8 cellular contexts compared by ENCODE assay signal in the genomic region with DNA sequence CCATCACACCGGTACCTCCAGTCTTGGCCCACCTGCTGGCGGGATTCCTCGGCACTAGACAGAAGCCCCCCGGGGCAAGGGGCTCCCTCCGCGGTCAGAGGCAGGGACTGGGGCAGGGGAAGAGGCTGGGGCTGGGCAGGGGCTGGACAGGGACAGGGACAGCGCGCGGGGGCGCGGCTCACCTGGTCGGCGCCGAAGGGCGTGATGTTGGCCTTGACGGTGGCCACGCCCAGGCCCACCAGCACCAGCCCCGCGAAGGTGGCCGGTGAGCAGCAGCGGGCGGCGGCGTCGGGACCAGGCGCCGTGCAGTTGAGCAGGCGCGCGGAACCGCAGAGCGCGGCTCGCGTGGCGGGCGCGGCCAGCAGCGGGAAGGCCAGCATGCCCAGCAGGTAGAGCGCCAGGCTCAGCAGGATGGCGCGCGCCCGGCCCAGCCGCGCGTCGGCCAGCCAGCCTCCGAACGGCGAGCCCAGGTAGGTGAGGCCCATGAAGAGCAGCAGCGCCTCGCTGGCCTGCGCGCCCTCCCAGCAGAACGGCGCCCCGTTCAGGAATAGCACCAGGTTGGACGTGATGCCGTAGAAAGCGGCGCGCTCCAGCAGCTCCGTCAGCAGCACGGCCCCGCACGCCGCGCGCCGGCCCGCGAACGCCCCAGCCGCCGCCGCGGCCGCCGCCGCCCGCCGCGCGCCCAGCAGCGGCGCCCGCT. TPM values are rescaled to one million over a fixed set of nuclear protein-coding genes. Genes with fewer than 3 reads are reported as not detected.
DNase-seq lines count a peak whose midpoint lies in the region; ATAC-seq and TF ChIP-seq lines count a peak whose summit lies in the region.

No MANE protein-coding gene starts in this region.

- intact Hi-C loops in Caco-2 (cut with micrococcal nuclease; ENCODE audit: unreplicated experiment) = loop anchor here (5.0 kb wide), 1 partner anchor 84 kb away; no protein-coding TSS in a partner anchor

- H3K9me3 ChIP-seq in Caco-2 = no peaks in the 10 kb centered on the region

- TF ChIP-seq CTCF in Caco-2 (IDR thresholded peaks at IDR 0.05; ENCODE audit: insufficient read depth in 1 of 2, low read depth in 1 of 2, low read length in 1 of 2, severe bottlenecking in 1 of 2, unreplicated experiment in 1 of 2) (no peak), endothelial cell (IDR thresholded peaks at IDR 0.05; ENCODE audit: unreplicated experiment) (no peak)

- CTCF ChIA-PET in Caco-2 (lab: Charles Lee) = no interaction called here

- H3K4me3 Mint-ChIP-seq in Caco-2 (ENCODE audit: unreplicated experiment) (peak overlapping the region; percentile 75), endothelial cell (ENCODE audit: unreplicated experiment) (peak overlapping the region; percentile 85)
- H3K4me3 Mint-ChIP-seq in naive thymus-derived CD8-positive, alpha-beta T cell = peak overlapping the region; percentile 66 to 88 (median 80)

- DNase-seq in Caco-2 = peak; percentile 58 to 62
- DNase-seq in endothelial cell (ENCODE audit: low spot score) = peak; percentile 8
- peak in 2 of 10 donors; percentile 2 to 15 for DNase-seq in naive thymus-derived CD8-positive, alpha-beta T cell
- no peak for DNase-seq in DMS79 (lab: John Stamatoyannopoulos, UW)
- no peak for DNase-seq in AG08395 (ENCODE audit: low spot score)

- peaks cover 6% of the 10 kb centered on the region; the same call in 1 of the 2 replicates for H3K4me1 ChIP-seq in Caco-2

- H3K9me3 Mint-ChIP-seq in Caco-2 (ENCODE audit: unreplicated experiment) (no peaks in the 10 kb centered on the region), endothelial cell (ENCODE audit: unreplicated experiment) (peaks cover 28% of the 10 kb centered on the region)
- H3K9me3 Mint-ChIP-seq in naive thymus-derived CD8-positive, alpha-beta T cell = peaks cover 0 to 11% (median 0%) of the 10 kb centered on the region in 9 donors

- H3K27me3 Mint-ChIP-seq in Caco-2 (ENCODE audit: insufficient read depth, unreplicated experiment) (no peaks in the 10 kb centered on the region), endothelial cell (ENCODE audit: unreplicated experiment) (peaks cover 6% of the 10 kb centered on the region)
- H3K27me3 Mint-ChIP-seq in naive thymus-derived CD8-positive, alpha-beta T cell = peaks cover 0 to 2% (median 0%) of the 10 kb centered on the region in 5 donors

- peaks cover 8% of the 10 kb centered on the region for H3K4me1 Mint-ChIP-seq in Caco-2 (ENCODE audit: low read depth, unreplicated experiment)
- H3K4me1 Mint-ChIP-seq in endothelial cell (ENCODE audit: unreplicated experiment) = peaks cover 12% of the 10 kb centered on the region
- H3K4me1 Mint-ChIP-seq in naive thymus-derived CD8-positive, alpha-beta T cell = peaks cover 18 to 54% (median 35%) of the 10 kb centered on the region in 4 donors

- H3K4me3 ChIP-seq in Caco-2 (ENCODE audit: low read depth, low read length) = peak overlapping the region; percentile 98

- BruUV-seq in Caco-2 (replicated peaks; lab: Mats Ljungman, UMichigan) = no TSS peak

- POLR2A ChIA-PET in Caco-2 (lab: Charles Lee) = interaction anchor here (0.6 kb wide), 1 partner anchor 190 kb away, joined by 7 read pairs; no protein-coding TSS in a partner anchor
- POLR2A ChIA-PET in naive thymus-derived CD8-positive, alpha-beta T cell (lab: Charles Lee) = no interaction called here

- ATAC-seq in GM19351 (IDR thresholded peaks at IDR 0.05; ENCODE audit: unreplicated experiment) = peak; percentile 29
- peak; percentile 3 for ATAC-seq in HG03342 (IDR thresholded peaks at IDR 0.05; ENCODE audit: unreplicated experiment)
- ATAC-seq in SK-N-SH treated with all-trans-retinoic acid at 6 μM for 48 hours = peak; percentile 14
- peak in 1 of 2 donors; percentile 32 for ATAC-seq in naive thymus-derived CD8-positive, alpha-beta T cell

- H3K36me3 Mint-ChIP-seq in Caco-2 (ENCODE audit: insufficient read depth, unreplicated experiment) (peaks cover 26% of the 10 kb centered on the region), endothelial cell (ENCODE audit: low read depth, unreplicated experiment) (peaks cover 4% of the 10 kb centered on the region)
- H3K36me3 Mint-ChIP-seq in naive thymus-derived CD8-positive, alpha-beta T cell = peaks cover 0 to 13% (median 3%) of the 10 kb centered on the region in 3 donors

- H3K27me3 ChIP-seq in Caco-2 (replicated peaks; ENCODE audit: control insufficient read depth, insufficient read depth, low read length) = no peaks in the 10 kb centered on the region

- H3K27ac Mint-ChIP-seq in Caco-2 (ENCODE audit: unreplicated experiment) = peak overlapping the region; percentile 46
- H3K27ac Mint-ChIP-seq in endothelial cell (ENCODE audit: unreplicated experiment) = no peak overlapping the region
- peak overlapping the region in 5 of 10 donors; percentile 75 to 87 (median 80) for H3K27ac Mint-ChIP-seq in naive thymus-derived CD8-positive, alpha-beta T cell

- H3K36me3 ChIP-seq in Caco-2 (ENCODE audit: control insufficient read depth, insufficient read depth, low read length) = no peaks in the 10 kb centered on the region

TF ChIP-seq in SK-N-SH treated with all-trans-retinoic acid at 6 μM for 48 hours, 23 proteins besides CTCF, POLR2A, EP300 and RAD21:
- TF ChIP-seq ZFP3 (CRISPR knock-in tag; IDR thresholded peaks at IDR 0.05) (no peak), TOX (CRISPR knock-in tag; IDR thresholded peaks at IDR 0.05; ENCODE audit: borderline replicate concordance) (no peak), ZNF565 (CRISPR knock-in tag; conservative IDR thresholded peaks at IDR 0.05; ENCODE audit: low read depth) (no peak), GLIS3 (CRISPR knock-in tag; IDR thresholded peaks at IDR 0.05) (no peak)
- TF ChIP-seq, protein P1, sequence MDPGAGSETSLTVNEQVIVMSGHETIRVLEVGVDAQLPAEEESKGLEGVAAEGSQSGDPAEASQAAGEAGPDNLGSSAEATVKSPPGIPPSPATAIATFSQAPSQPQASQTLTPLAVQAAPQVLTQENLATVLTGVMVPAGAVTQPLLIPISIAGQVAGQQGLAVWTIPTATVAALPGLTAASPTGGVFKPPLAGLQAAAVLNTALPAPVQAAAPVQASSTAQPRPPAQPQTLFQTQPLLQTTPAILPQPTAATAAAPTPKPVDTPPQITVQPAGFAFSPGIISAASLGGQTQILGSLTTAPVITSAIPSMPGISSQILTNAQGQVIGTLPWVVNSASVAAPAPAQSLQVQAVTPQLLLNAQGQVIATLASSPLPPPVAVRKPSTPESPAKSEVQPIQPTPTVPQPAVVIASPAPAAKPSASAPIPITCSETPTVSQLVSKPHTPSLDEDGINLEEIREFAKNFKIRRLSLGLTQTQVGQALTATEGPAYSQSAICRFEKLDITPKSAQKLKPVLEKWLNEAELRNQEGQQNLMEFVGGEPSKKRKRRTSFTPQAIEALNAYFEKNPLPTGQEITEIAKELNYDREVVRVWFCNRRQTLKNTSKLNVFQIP (CRISPR knock-in tag; IDR thresholded peaks at IDR 0.05; ENCODE audit: borderline replicate concordance, low read depth) = no peak

RNA-seq across cellular contexts. Expression of gene SLC15A4, which starts 0.4 kb away (rescaled TPM):
- 17.8 and 19.6 TPM in 2 replicates for total RNA-seq in Caco-2 (2022)
- total RNA-seq in endothelial cell (ENCODE audit: unreplicated experiment) = 8.1 TPM
- 10 to 100 TPM; 16.1 to 17.9 TPM for total RNA-seq in naive thymus-derived CD8-positive, alpha-beta T cell
- polyA plus RNA-seq in naive thymus-derived CD8-positive, alpha-beta T cell = 10 to 100 TPM in 1 of 3 donors, 1 to 10 TPM in 2; 2.1 to 14.3 (median 6.1) TPM

RNA-seq across cellular contexts. Expression of gene GLT1D1, which starts 29.9 kb away (rescaled TPM):
- total RNA-seq in Caco-2 (2022) (not detected in 2 replicates), endothelial cell (ENCODE audit: unreplicated experiment) (0.44 TPM)
- total RNA-seq in naive thymus-derived CD8-positive, alpha-beta T cell = not detected
- not detected for polyA plus RNA-seq in naive thymus-derived CD8-positive, alpha-beta T cell

Comparison
In these comparisons a context has a peak if more than half of its experiments do, and no peak if none do; other contexts are left out.
1. DNase-seq: peak in Caco-2 (2 of 2) and endothelial cell (single experiment); none in DMS79 (single experiment) and AG08395 (single experiment).
2. Peak in every context shown above with its lines, with median percentiles within 50 percentile points of each other: H3K4me3 Mint-ChIP-seq.